In the genomic region with DNA sequence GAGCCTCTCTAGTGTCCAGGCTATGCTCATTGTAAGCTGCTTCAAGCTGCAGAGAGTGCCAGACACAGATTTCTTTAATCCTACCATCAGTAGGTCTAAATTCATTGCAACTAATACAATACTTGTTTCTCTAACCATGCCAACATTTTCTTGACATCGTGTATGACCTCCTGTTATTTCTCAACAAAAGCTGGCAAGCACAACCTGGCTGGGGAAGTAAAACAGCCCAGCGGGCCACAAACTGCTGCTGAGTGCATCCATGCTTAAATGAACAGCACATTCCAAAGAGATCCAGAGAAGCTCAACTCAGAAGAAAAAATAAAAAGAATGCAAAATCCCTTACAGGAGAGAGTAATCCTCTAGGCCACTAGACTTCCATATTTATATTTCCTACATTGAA, we compare ENCODE assay signal across 2 cellular contexts.
TF ChIP-seq lines count a peak whose summit lies in the region.

No MANE protein-coding gene starts in this region.

TF ChIP-seq in liver, 16 proteins besides CTCF, POLR2A, EP300 and RAD21:
- TF ChIP-seq ZBTB33 (IDR thresholded peaks at IDR 0.05): no peak
- TF ChIP-seq EGR1 (IDR thresholded peaks at IDR 0.05; ENCODE audit: low read depth in 2 of 2): no peak
- peak; percentile 17 for TF ChIP-seq REST (IDR thresholded peaks at IDR 0.05)
- no peak for TF ChIP-seq TAF1 (conservative IDR thresholded peaks at IDR 0.05)
- peak in 1 of 2 donors; percentile 9 for TF ChIP-seq HNF4A (conservative IDR thresholded peaks at IDR 0.05)
- TF ChIP-seq, protein P1, sequence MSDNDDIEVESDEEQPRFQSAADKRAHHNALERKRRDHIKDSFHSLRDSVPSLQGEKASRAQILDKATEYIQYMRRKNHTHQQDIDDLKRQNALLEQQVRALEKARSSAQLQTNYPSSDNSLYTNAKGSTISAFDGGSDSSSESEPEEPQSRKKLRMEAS (IDR thresholded peaks at IDR 0.05): no peak
- TF ChIP-seq RXRA (IDR thresholded peaks at IDR 0.05): peak; percentile 64 to 70
- TF ChIP-seq JUND (IDR thresholded peaks at IDR 0.05): no peak
- TF ChIP-seq FOXA2 (IDR thresholded peaks at IDR 0.05): no peak
- TF ChIP-seq, protein P2, sequence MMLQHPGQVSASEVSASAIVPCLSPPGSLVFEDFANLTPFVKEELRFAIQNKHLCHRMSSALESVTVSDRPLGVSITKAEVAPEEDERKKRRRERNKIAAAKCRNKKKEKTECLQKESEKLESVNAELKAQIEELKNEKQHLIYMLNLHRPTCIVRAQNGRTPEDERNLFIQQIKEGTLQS (IDR thresholded peaks at IDR 0.05): no peak
- TF ChIP-seq FOXA1 (IDR thresholded peaks at IDR 0.05): no peak
TF ChIP-seq in liver: peak in this region for 3.

TF ChIP-seq in HepG2, 621 proteins besides CTCF, POLR2A, EP300 and RAD21 (continued from another document):
- TF ChIP-seq HNF4G (IDR thresholded peaks at IDR 0.05; ENCODE audit: borderline replicate concordance, low read depth, low read length) (no peak), HNF4G (CRISPR knock-in tag; IDR thresholded peaks at IDR 0.05; ENCODE audit: borderline replicate concordance, low read depth) (no peak), PATZ1 (CRISPR knock-in tag; IDR thresholded peaks at IDR 0.05) (no peak), ZMYM4 (CRISPR knock-in tag; IDR thresholded peaks at IDR 0.05) (no peak), ZNF891 (CRISPR knock-in tag; IDR thresholded peaks at IDR 0.05) (no peak), NFIB (CRISPR knock-in tag; IDR thresholded peaks at IDR 0.05; ENCODE audit: borderline replicate concordance) (no peak)
- TF ChIP-seq, protein P3, sequence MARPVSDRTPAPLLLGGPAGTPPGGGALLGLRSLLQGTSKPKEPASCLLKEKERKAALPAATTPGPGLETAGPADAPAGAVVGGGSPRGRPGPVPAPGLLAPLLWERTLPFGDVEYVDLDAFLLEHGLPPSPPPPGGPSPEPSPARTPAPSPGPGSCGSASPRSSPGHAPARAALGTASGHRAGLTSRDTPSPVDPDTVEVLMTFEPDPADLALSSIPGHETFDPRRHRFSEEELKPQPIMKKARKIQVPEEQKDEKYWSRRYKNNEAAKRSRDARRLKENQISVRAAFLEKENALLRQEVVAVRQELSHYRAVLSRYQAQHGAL (CRISPR knock-in tag; IDR thresholded peaks at IDR 0.05; ENCODE audit: not compliant biosample characterization): no peak
